Comparison of ENCODE assay signal across 13 cellular contexts in genomic region chr16:74760007-74760767, GRCh38. TPM values are rescaled to one million over a fixed set of nuclear protein-coding genes. Genes with fewer than 3 reads are reported as not detected.
DNase-seq lines count a peak whose midpoint lies in the region; ATAC-seq lines count a peak whose summit lies in the region.
"Had no signal": no experiment of that assay in that cellular context is flagged by ENCODE, and none has a peak within 500 bp of the region (broad histone marks: within the 10 kb centered on the region; RNA-seq: fewer than 3 reads in every experiment).

No MANE protein-coding gene starts in this region.

- DNase-seq in stimulated activated CD4-positive, alpha-beta T cell treated with anti-CD3 and anti-CD28 coated beads, Interleukin-1b, Interleukin-23, amount 100 ng/mL, for 48 hours: peak; percentile 19
- no peak for DNase-seq in stimulated activated CD4-positive, alpha-beta T cell treated with anti-CD3 and anti-CD28 coated beads, Interleukin-12 subunit alpha, Interleukin-12 subunit beta, amount 100 ng/mL, for 4 hours
- DNase-seq in HS-5 (ENCODE audit: low read depth) (peak; percentile 56), epithelial cell of prostate (ENCODE audit: low read depth, low spot score) (no peak), ureter (ENCODE audit: low spot score) (peak; percentile 56), nucleus accumbens (lab: John Stamatoyannopoulos, UW) (no peak), midbrain (lab: John Stamatoyannopoulos, UW) (no peak)
- DNase-seq: activated CD4-positive, alpha-beta T cell treated with anti-CD3 and anti-CD28 coated beads for 4 hours; BE2C; endodermal cell; NCI-H2227 treated with DMSO at 0.1 percent for 48 hours had no signal

- ATAC-seq in GM19023 (IDR thresholded peaks at IDR 0.05; ENCODE audit: unreplicated experiment): no peak

- peak overlapping the region; percentile 62 for H3K27ac ChIP-seq in epithelial cell of prostate
- H3K27ac ChIP-seq: SJSA1 had no signal

RNA-seq across cellular contexts. Expression of gene FA2H, which starts 14.4 kb away (rescaled TPM):
- 9.8 TPM for total RNA-seq in ureter
- total RNA-seq: SJSA1 had no signal

RNA-seq across cellular contexts. Expression of gene MLKL, which starts 59.5 kb away (rescaled TPM):
- total RNA-seq in ureter: 26.6 TPM

Comparison
In these comparisons a context has a peak if more than half of its experiments do, and no peak if none do; other contexts are left out.
1. DNase-seq: peak in stimulated activated CD4-positive, alpha-beta T cell treated with anti-CD3 and anti-CD28 coated beads, Interleukin-1b, Interleukin-23, amount 100 ng/mL, for 48 hours (single experiment), HS-5 (single experiment) and ureter (single experiment); none in stimulated activated CD4-positive, alpha-beta T cell treated with anti-CD3 and anti-CD28 coated beads, Interleukin-12 subunit alpha, Interleukin-12 subunit beta, amount 100 ng/mL, for 4 hours (single experiment), epithelial cell of prostate (single experiment), nucleus accumbens (0 of 56) and midbrain (single experiment).